Comparison of ENCODE assay signal across 8 cellular contexts in genomic region chr15:89206908-89207331, GRCh38. TPM values are rescaled to one million over a fixed set of nuclear protein-coding genes. Genes with fewer than 3 reads are reported as not detected.
DNase-seq lines count a peak whose midpoint lies in the region; ATAC-seq and TF ChIP-seq lines count a peak whose summit lies in the region.

No MANE protein-coding gene starts in this region.

- peak; percentile 100 for TF ChIP-seq CTCF in AG09319 (IDR thresholded peaks at IDR 0.05; ENCODE audit: low read depth, low read length)

- no peak overlapping the region for H3K27ac Mint-ChIP-seq in naive B cell

- ATAC-seq in GM19035 (IDR thresholded peaks at IDR 0.05; ENCODE audit: unreplicated experiment) (peak; percentile 71), HG03521 (IDR thresholded peaks at IDR 0.05; ENCODE audit: unreplicated experiment) (peak; percentile 70), naive B cell (ENCODE audit: low read depth in 2 of 2) (peak; percentile 63 to 76)

- TF ChIP-seq POLR2A in erythroblast (IDR thresholded peaks at IDR 0.05; ENCODE audit: low read length), result no peak

- no peaks in the 10 kb centered on the region for H3K36me3 Mint-ChIP-seq in naive B cell

- DNase-seq in AG09319 (ENCODE audit: extremely low read depth, low read depth) (peak; percentile 15), OCI-M1 (lab: John Stamatoyannopoulos, UW) (peak; percentile 81), activated T-cell treated with anti-CD3 and anti-CD28 coated beads for 24 hours (ENCODE audit: low read depth) (peak; percentile 64), erythroblast (lab: John Stamatoyannopoulos, UW) (peak; percentile 69 to 82), naive B cell (peak; percentile 56)
- DNase-seq in stimulated activated CD8-positive, alpha-beta memory T cell treated with anti-CD3 and anti-CD28 coated beads, Interleukin-7, amount 100 ng/mL, for 4 hours (ENCODE audit: low read depth in 2 of 2), result peak; percentile 45 to 57

- H3K9me3 Mint-ChIP-seq in naive B cell, result no peaks in the 10 kb centered on the region

- peaks cover 6 to 9% (median 8%) of the 10 kb centered on the region in 3 donors for H3K4me1 Mint-ChIP-seq in naive B cell

- H3K4me3 Mint-ChIP-seq in naive B cell, result no peak overlapping the region

- H3K27me3 Mint-ChIP-seq in naive B cell, result peaks cover 0 to 6% (median 0%) of the 10 kb centered on the region in 3 donors

RNA-seq across cellular contexts. Expression of gene RLBP1, which starts 14.5 kb away (rescaled TPM):
- not detected for polyA plus RNA-seq in naive B cell (ENCODE audit: low read depth in 6 of 6)

RNA-seq across cellular contexts. Expression of gene FANCI, which starts 36.9 kb away (rescaled TPM):
- polyA plus RNA-seq in naive B cell (ENCODE audit: low read depth in 6 of 6), result 1 to 10 TPM; 2.6 to 8.2 (median 5.1) TPM

Comparison
In these comparisons a context has a peak if more than half of its experiments do, and no peak if none do; other contexts are left out.
1. Peak in every context shown above with its lines: DNase-seq and ATAC-seq.
2. DNase-seq: peak in every context shown above with its lines; median percentile 81 in OCI-M1; 76 in erythroblast; 64 in activated T-cell treated with anti-CD3 and anti-CD28 coated beads for 24 hours; 56 in naive B cell; 51 in stimulated activated CD8-positive, alpha-beta memory T cell treated with anti-CD3 and anti-CD28 coated beads, Interleukin-7, amount 100 ng/mL, for 4 hours; 15 in AG09319.